Comparison of ENCODE assay signal across 1 cellular context in genomic region chr2:196128749-196129148, GRCh38.
A peak's percentile ranks its signal among the peaks of the same experiment; 100 is the strongest.
TF ChIP-seq lines count a peak whose summit lies in the region.

No MANE protein-coding gene starts in this region.

TF ChIP-seq in K562, 482 proteins besides CTCF, POLR2A, EP300 and RAD21 (continued from another document):
- TF ChIP-seq IRF9 (tag; IDR thresholded peaks at IDR 0.05), result no peak
- TF ChIP-seq ZNF41 (CRISPR knock-in tag; conservative IDR thresholded peaks at IDR 0.05), result no peak
- peak; percentile 36 for TF ChIP-seq CCNT2 (IDR thresholded peaks at IDR 0.05; ENCODE audit: borderline replicate concordance, extremely low read depth, insufficient read length, low read depth, low read length)
- TF ChIP-seq MTA2 (IDR thresholded peaks at IDR 0.05; ENCODE audit: low read depth), result peak; percentile 30; the same call in 1 of the 2 replicates
- no peak for TF ChIP-seq ZNF318 (IDR thresholded peaks at IDR 0.05; ENCODE audit: borderline replicate concordance in 1 of 2, low read depth in 1 of 2)
- TF ChIP-seq CREB1 (IDR thresholded peaks at IDR 0.05), result no peak
- no peak for TF ChIP-seq CREB1 (CRISPR knock-in tag; IDR thresholded peaks at IDR 0.05)
- TF ChIP-seq ARID1B (IDR thresholded peaks at IDR 0.05), result peak; percentile 90
- peak; percentile 64; the same call in 1 of the 2 replicates for TF ChIP-seq KLF16 (IDR thresholded peaks at IDR 0.05)
- no peak for TF ChIP-seq MAFG (tag; conservative IDR thresholded peaks at IDR 0.05)
- TF ChIP-seq ZNF644 (tag; IDR thresholded peaks at IDR 0.05; ENCODE audit: low read depth), result no peak
- TF ChIP-seq GTF2F1 (IDR thresholded peaks at IDR 0.05; ENCODE audit: low read depth, low read length), result no peak
- no peak for TF ChIP-seq FOXA1 (IDR thresholded peaks at IDR 0.05; ENCODE audit: borderline replicate concordance)
- no peak for TF ChIP-seq CLOCK (CRISPR knock-in tag; IDR thresholded peaks at IDR 0.05; ENCODE audit: borderline replicate concordance)
- no peak for TF ChIP-seq RERE (CRISPR knock-in tag; IDR thresholded peaks at IDR 0.05; ENCODE audit: borderline replicate concordance)
- TF ChIP-seq ZNF639 (CRISPR knock-in tag; conservative IDR thresholded peaks at IDR 0.05 in 1 of 2, IDR thresholded peaks at IDR 0.05 in 1 of 2), result no peak
- TF ChIP-seq NRF1 (conservative IDR thresholded peaks at IDR 0.05 in 1 of 2, IDR thresholded peaks at IDR 0.05 in 1 of 2), result no peak
- no peak for TF ChIP-seq SIRT6 (IDR thresholded peaks at IDR 0.05; ENCODE audit: low read depth, low read length)
- TF ChIP-seq ZNF707 (CRISPR knock-in tag; conservative IDR thresholded peaks at IDR 0.05), result no peak
- peak; percentile 79 for TF ChIP-seq TEAD4 (IDR thresholded peaks at IDR 0.05; ENCODE audit: low read length)
- no peak for TF ChIP-seq TEAD4 (CRISPR knock-in tag; IDR thresholded peaks at IDR 0.05; ENCODE audit: borderline replicate concordance)
- no peak for TF ChIP-seq UBTF (IDR thresholded peaks at IDR 0.05; ENCODE audit: borderline replicate concordance in 1 of 2, low read depth in 2 of 2, low read length in 2 of 2)
- no peak for TF ChIP-seq NFIX (CRISPR knock-in tag; IDR thresholded peaks at IDR 0.05; ENCODE audit: low read depth)
- no peak for TF ChIP-seq CHD4 (IDR thresholded peaks at IDR 0.05; ENCODE audit: insufficient read depth, insufficient replicate concordance, low read depth, low read length, poor library complexity, severe bottlenecking)
- no peak for TF ChIP-seq BRD9 (IDR thresholded peaks at IDR 0.05; ENCODE audit: low read depth, partially characterized antibody)
- TF ChIP-seq CEBPZ (IDR thresholded peaks at IDR 0.05; ENCODE audit: borderline replicate concordance, low read depth, low read length), result no peak
- TF ChIP-seq DPF2 (IDR thresholded peaks at IDR 0.05), result peak; percentile 77
- no peak for TF ChIP-seq ZNF274 (IDR thresholded peaks at IDR 0.05; ENCODE audit: borderline replicate concordance, low read depth, low read length)
- peak in 1 of 2 experiments; percentile 35; a peak in 2 of 4 replicates for TF ChIP-seq KDM1A (IDR thresholded peaks at IDR 0.05)
